ENCODE assay signal across 12 cellular contexts in the genomic region with DNA sequence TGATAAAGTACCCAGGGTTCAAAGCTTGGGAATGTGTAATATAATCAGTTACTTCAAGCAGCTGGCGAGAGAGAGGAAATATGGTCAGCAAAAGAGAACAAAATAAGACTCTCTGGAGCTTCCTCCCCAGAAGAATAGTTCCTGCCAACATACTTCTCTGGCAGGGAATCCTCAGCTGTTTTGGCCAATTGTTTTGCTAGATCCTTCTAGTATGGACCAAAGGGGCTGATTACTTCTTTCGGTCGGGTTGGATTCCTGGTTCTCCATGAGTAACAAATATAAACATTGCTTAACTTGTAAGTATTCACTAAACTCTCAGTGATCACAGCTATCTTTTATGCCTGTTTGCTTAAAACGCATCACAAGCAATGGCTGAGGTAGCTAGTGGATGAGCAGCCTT. TPM values are rescaled to one million over a fixed set of nuclear protein-coding genes. Genes with fewer than 3 reads are reported as not detected.
DNase-seq lines count a peak whose midpoint lies in the region; ATAC-seq and TF ChIP-seq lines count a peak whose summit lies in the region.
"Had no signal": no experiment of that assay in that cellular context is flagged by ENCODE, and none has a peak within 500 bp of the region (broad histone marks: within the 10 kb centered on the region; RNA-seq: fewer than 3 reads in every experiment).

No MANE protein-coding gene starts in this region.

- peak; percentile 81 for DNase-seq in AG09319 (ENCODE audit: extremely low read depth, low read depth)
- peak; percentile 15 for DNase-seq in brain pericyte (ENCODE audit: low read depth, low spot score)
- no peak for DNase-seq in heart right ventricle
- no peak for DNase-seq in psoas muscle
- no peak for DNase-seq in NCI-H2107 treated with DMSO at 0.1 percent for 48 hours (lab: John Stamatoyannopoulos, UW; ENCODE audit: unreplicated experiment)
- no peak for DNase-seq in SK-N-DZ (ENCODE audit: low spot score)
- DNase-seq: activated naive CD8-positive, alpha-beta T cell treated with anti-CD3 and anti-CD28 coated beads, Interleukin-2, amount 10 ng/mL, durations not matched to agents 7 days and 5 days; left colon; T-helper 9 cell had no signal

- H3K27ac ChIP-seq in heart right ventricle: peak overlapping the region in 7 of 10 donors; percentile 18 to 76 (median 56)
- peak overlapping the region; percentile 43 for H3K27ac ChIP-seq in psoas muscle

- H3K9me3 ChIP-seq in heart right ventricle: no peaks in the 10 kb centered on the region
- H3K9me3 ChIP-seq in psoas muscle: no peaks in the 10 kb centered on the region
- H3K9me3 ChIP-seq: tibial nerve had no signal

- TF ChIP-seq CTCF in AG09319 (IDR thresholded peaks at IDR 0.05; ENCODE audit: low read depth, low read length) (no peak), heart right ventricle (IDR thresholded peaks at IDR 0.05) (no peak), psoas muscle (IDR thresholded peaks at IDR 0.05) (no peak)

- H3K27me3 ChIP-seq in heart right ventricle: no peaks in the 10 kb centered on the region
- no peaks in the 10 kb centered on the region for H3K27me3 ChIP-seq in psoas muscle (ENCODE audit: insufficient read depth in 3 of 3, low read length in 2 of 3)
- H3K27me3 ChIP-seq: tibial nerve had no signal

- H3K4me1 ChIP-seq in heart right ventricle (peaks cover 10 to 52% (median 31%) of the 10 kb centered on the region in 9 donors), psoas muscle (peaks cover 23% of the 10 kb centered on the region)

- peak in 7 of 8 donors; percentile 36 to 69 (median 50) for ATAC-seq in heart right ventricle
- ATAC-seq in psoas muscle: peak in 3 of 4 donors; percentile 20 to 60 (median 48)
- no peak for ATAC-seq in GM21381 (IDR thresholded peaks at IDR 0.05; ENCODE audit: unreplicated experiment)
- no peak for ATAC-seq in GM21576 (IDR thresholded peaks at IDR 0.05; ENCODE audit: unreplicated experiment)
- ATAC-seq: left colon had no signal

- intact Hi-C loops in heart right ventricle (cut with DNase I) (no loop called here), psoas muscle (cut with DNase I) (no loop called here)

- 47 to 49% methylated on average over 4 of the region's 4 CpGs for WGBS in heart right ventricle, 2 donors
- 20 to 28% (median 21%) methylated on average over 4 of the region's 4 CpGs for WGBS in psoas muscle, 3 donors

- H3K36me3 ChIP-seq in heart right ventricle (peaks cover 0 to 94% (median 18%) of the 10 kb centered on the region in 9 donors), psoas muscle (ENCODE audit: insufficient read depth in 1 of 2, low read depth in 1 of 2) (peaks cover 7 to 69% of the 10 kb centered on the region in 2 donors)

- H3K4me3 ChIP-seq in heart right ventricle (no peak overlapping the region), psoas muscle (no peak overlapping the region)
- H3K4me3 ChIP-seq: tibial nerve had no signal

RNA-seq across cellular contexts. Expression of gene CILK1, which starts 27.9 kb away (rescaled TPM):
- total RNA-seq in heart right ventricle (10 to 100 TPM in 5 of 10 donors, 1 to 10 TPM in 5; 6.6 to 14.4 (median 10.2) TPM), psoas muscle (1 to 10 TPM; 3.0 to 4.3 (median 3.6) TPM)
- polyA plus RNA-seq in heart right ventricle (1 to 10 TPM; 1.1 to 4.5 TPM), psoas muscle (1 to 10 TPM in 2 of 3 donors, under 1 TPM in 1; 0.49 to 5.5 (median 2.1) TPM)
- polyA plus RNA-seq in SK-N-DZ (2014; cell fraction: cytosol; rRNA removed): 10.2 and 10.8 TPM in 2 replicates
- 5.8 and 7.5 TPM in 2 replicates for polyA plus RNA-seq in SK-N-DZ (2014; cell fraction: nucleus; rRNA removed)

RNA-seq across cellular contexts. Expression of gene FBXO9, which starts 31.4 kb away (rescaled TPM):
- 10 to 100 TPM; 46.5 to 80.8 (median 63.0) TPM for total RNA-seq in heart right ventricle
- 10 to 100 TPM; 16.8 to 34.0 TPM for polyA plus RNA-seq in heart right ventricle
- 10 to 100 TPM; 34.6 to 74.2 (median 46.0) TPM for total RNA-seq in psoas muscle
- polyA plus RNA-seq in psoas muscle: 10 to 100 TPM; 23.2 to 49.8 (median 29.8) TPM
- polyA plus RNA-seq in SK-N-DZ (2014; cell fraction: cytosol; rRNA removed): 20.4 and 25.7 TPM in 2 replicates
- polyA plus RNA-seq in SK-N-DZ (2014; cell fraction: nucleus; rRNA removed): 66.0 and 74.5 TPM in 2 replicates

RNA-seq across cellular contexts. Expression of gene GSTA4, which starts 38.7 kb away (rescaled TPM):
- total RNA-seq in heart right ventricle (10 to 100 TPM in 8 of 10 donors, 1 to 10 TPM in 2; 9.4 to 16.3 (median 12.0) TPM), psoas muscle (10 to 100 TPM; 11.2 to 16.9 (median 13.4) TPM)
- polyA plus RNA-seq in heart right ventricle (10 to 100 TPM in 1 of 2 donors, 1 to 10 TPM in 1; 9.9 to 14.3 TPM), psoas muscle (10 to 100 TPM in 2 of 3 donors, 1 to 10 TPM in 1; 4.8 to 20.1 (median 10.2) TPM)
- 101 and 125 TPM in 2 replicates for polyA plus RNA-seq in SK-N-DZ (2014; cell fraction: cytosol; rRNA removed)
- polyA plus RNA-seq in SK-N-DZ (2014; cell fraction: nucleus; rRNA removed): 82.9 and 88.0 TPM in 2 replicates

Comparison
In these comparisons a context has a peak if more than half of its experiments do, and no peak if none do; other contexts are left out.
1. DNase-seq: peak in AG09319 (single experiment) and brain pericyte (single experiment); none in heart right ventricle (0 of 2), psoas muscle (0 of 2), NCI-H2107 treated with DMSO at 0.1 percent for 48 hours (single experiment) and SK-N-DZ (single experiment).
2. ATAC-seq: peak in heart right ventricle (7 of 8) and psoas muscle (3 of 4); none in GM21381 (single experiment) and GM21576 (single experiment).